ENCODE assay signal across 2 cellular contexts in genomic region chr4:5385741-5386251, GRCh38.
TF ChIP-seq lines count a peak whose summit lies in the region.

No MANE protein-coding gene starts in this region.

TF ChIP-seq in A549, 52 proteins besides CTCF, POLR2A, EP300 and RAD21 (continued from another document):
- TF ChIP-seq RNF2 (IDR thresholded peaks at IDR 0.05; ENCODE audit: borderline replicate concordance, low read depth) = no peak
- TF ChIP-seq HDAC2 (IDR thresholded peaks at IDR 0.05) = no peak
- no peak for TF ChIP-seq POLR2AphosphoS2 (conservative IDR thresholded peaks at IDR 0.05; ENCODE audit: low read length)

TF ChIP-seq in HCT116, 20 proteins besides CTCF, POLR2A, EP300 and RAD21 (continued from another document):
- TF ChIP-seq ZBTB33 (IDR thresholded peaks at IDR 0.05; ENCODE audit: extremely low read depth, insufficient replicate concordance, low read length) (no peak), ZFX (IDR thresholded peaks at IDR 0.05) (no peak), ELF1 (IDR thresholded peaks at IDR 0.05; ENCODE audit: borderline replicate concordance, low read depth) (no peak), REST (IDR thresholded peaks at IDR 0.05; ENCODE audit: low read depth) (no peak), FOSL1 (IDR thresholded peaks at IDR 0.05; ENCODE audit: low read depth) (no peak)
